Comparison of ENCODE assay signal across 8 cellular contexts in the genomic region with DNA sequence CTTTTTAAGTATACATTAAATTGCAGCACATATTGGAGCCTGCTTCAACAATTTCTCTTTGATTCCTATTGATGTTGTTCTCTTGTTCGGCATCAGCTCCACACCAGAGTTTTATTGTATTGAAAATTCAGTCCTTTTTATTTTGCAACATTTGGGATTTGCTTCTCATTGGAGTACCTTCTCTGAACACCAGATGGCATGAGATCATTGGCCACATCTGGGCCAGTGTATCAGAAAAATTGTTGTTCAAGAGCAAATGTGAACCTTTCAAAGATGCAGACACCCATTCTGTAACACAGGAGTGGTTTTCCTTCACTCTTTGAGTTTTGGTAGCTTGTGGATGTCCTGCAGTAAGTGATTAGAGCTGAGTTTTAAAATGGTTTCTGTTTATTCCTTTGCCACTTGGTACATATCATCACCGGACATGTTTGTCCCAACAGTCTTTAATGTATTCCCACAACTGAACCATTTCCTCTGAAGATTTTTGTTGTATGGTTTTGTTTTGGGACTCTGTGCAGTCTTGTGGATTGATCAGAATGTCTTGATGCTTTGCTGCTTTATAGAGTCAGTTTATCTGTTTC.
DNase-seq lines count a peak whose midpoint lies in the region; ATAC-seq, FAIRE-seq and TF ChIP-seq lines count a peak whose summit lies in the region.

No MANE protein-coding gene starts in this region.

- ATAC-seq in right lobe of liver (peak; percentile 61 to 71 (median 65)), GM21619 (IDR thresholded peaks at IDR 0.05; ENCODE audit: unreplicated experiment) (no peak), GM18498 (IDR thresholded peaks at IDR 0.05; ENCODE audit: unreplicated experiment) (no peak)

- no peak for TF ChIP-seq POLR2A in right lobe of liver (IDR thresholded peaks at IDR 0.05)

- H3K27ac ChIP-seq in right lobe of liver = no peak overlapping the region

- peak; percentile 63 for TF ChIP-seq CTCF in GM12864 (IDR thresholded peaks at IDR 0.05; ENCODE audit: low read depth, low read length, missing control alignments)
- TF ChIP-seq CTCF in astrocyte of the spinal cord (IDR thresholded peaks at IDR 0.05; ENCODE audit: low read depth, low read length) = peak; percentile 72
- TF ChIP-seq CTCF in right lobe of liver (IDR thresholded peaks at IDR 0.05) = peak; percentile 63 to 71 (median 68)

- no peaks in the 10 kb centered on the region for H3K27me3 ChIP-seq in right lobe of liver

- in situ Hi-C loops in astrocyte of the spinal cord (cut with HindIII; ENCODE audit: low sequenced_read_pairs) = no loop called here

- 55% methylated on average over 2 of the region's 2 CpGs for WGBS in right lobe of liver (ENCODE audit: insufficient coverage, low coverage, low lambda C conversion rate, missing lambda C conversion rate)

- no peak for DNase-seq in GM12864 (ENCODE audit: low read depth)
- peak; percentile 12 for DNase-seq in NCI-H1092 (lab: John Stamatoyannopoulos, UW)
- DNase-seq in astrocyte of the spinal cord (ENCODE audit: low read depth, low spot score) = peak; percentile 47
- no peak for DNase-seq in right lobe of liver
- no peak for DNase-seq in islet precursor cell

- FAIRE-seq in A204.1 (lab: Jason Lieb, UNC) = peak; percentile 76

- peaks cover 0 to 2% (median 0%) of the 10 kb centered on the region in 4 donors for H3K4me1 ChIP-seq in right lobe of liver

- intact Hi-C loops in right lobe of liver (cut with DNase I) = loop anchor here in 1 of 2 donors (10.0 kb wide), 1 partner anchor 163 kb away; no protein-coding TSS in a partner anchor

- H3K4me3 ChIP-seq in GM12864 (ENCODE audit: low read depth, low read length) = no peak overlapping the region
- H3K4me3 ChIP-seq in astrocyte of the spinal cord (ENCODE audit: low read depth, low read length) = no peak overlapping the region
- H3K4me3 ChIP-seq in right lobe of liver = no peak overlapping the region

- no peaks in the 10 kb centered on the region for H3K9me3 ChIP-seq in right lobe of liver

- H3K36me3 ChIP-seq in right lobe of liver = no peaks in the 10 kb centered on the region

Comparison
In these comparisons a context has a peak if more than half of its experiments do, and no peak if none do; other contexts are left out.
1. DNase-seq: peak in NCI-H1092 (single experiment) and astrocyte of the spinal cord (single experiment); none in GM12864 (single experiment), right lobe of liver (0 of 3) and islet precursor cell (single experiment).
2. ATAC-seq: peak in right lobe of liver (4 of 4); none in GM21619 (single experiment) and GM18498 (single experiment).
3. Peak in every context shown above with its lines, with median percentiles within 50 percentile points of each other: CTCF ChIP-seq.